In the genomic region with DNA sequence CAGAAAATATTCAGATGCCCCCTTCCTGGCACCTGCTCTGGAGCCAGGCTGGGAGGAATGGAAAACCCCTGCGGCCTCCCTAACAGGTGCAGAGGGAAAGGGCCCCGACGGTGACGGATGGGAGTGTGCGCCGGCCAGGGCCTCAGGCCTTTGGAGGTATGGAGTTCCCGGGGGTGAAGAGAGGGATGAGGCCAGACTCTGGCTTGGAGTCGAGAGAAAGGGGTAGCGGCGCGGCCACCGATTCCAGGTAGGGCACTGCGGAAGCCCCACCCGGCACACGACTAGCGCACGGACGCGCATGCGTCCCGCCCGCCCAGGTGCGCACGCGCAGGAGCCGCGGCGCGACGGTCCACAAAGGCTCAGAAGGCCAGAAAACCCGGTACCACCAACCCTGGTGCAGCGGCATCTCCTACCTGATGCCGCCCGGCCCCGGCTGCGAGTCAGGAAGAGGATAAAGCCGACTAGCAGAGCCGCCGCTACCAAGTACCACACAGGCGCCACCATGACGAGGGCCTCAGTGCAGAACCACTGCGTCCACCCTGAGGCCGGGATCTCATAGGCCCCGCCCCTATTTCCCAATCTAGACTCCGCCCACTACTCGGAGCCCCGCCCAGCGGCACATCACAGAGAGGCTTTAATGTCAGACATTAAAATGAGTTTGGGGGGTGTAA, we compare ENCODE assay signal across 8 cellular contexts. TPM values are rescaled to one million over a fixed set of nuclear protein-coding genes. Genes with fewer than 3 reads are reported as not detected.
DNase-seq lines count a peak whose midpoint lies in the region; ATAC-seq lines count a peak whose summit lies in the region.

A gene (minus strand): TSS at position 559 of the 671 bp plus-strand sequence. CDS start 55 bp downstream, at position 504.

- DNase-seq in AG08395 (ENCODE audit: low spot score) (peak; percentile 96), NCI-H446 treated with DMSO at 0.1 percent for 48 hours (lab: John Stamatoyannopoulos, UW) (peak; percentile 53), cerebellum (ENCODE audit: low spot score) (peak; percentile 95), kidney glomerular epithelial cell (lab: John Stamatoyannopoulos, UW) (peak; percentile 80)
- DNase-seq in activated CD4-positive, alpha-beta T cell treated with anti-CD3 and anti-CD28 coated beads for 1 hour = peak; percentile 81
- DNase-seq in stimulated activated CD4-positive, alpha-beta T cell treated with anti-CD3 and anti-CD28 coated beads, Interleukin-15, amount 100 ng/mL, for 48 hours (ENCODE audit: low read depth in 2 of 2) = peak; percentile 76 to 89

- peak; percentile 74 for ATAC-seq in GM18909 (IDR thresholded peaks at IDR 0.05; ENCODE audit: poor library complexity, unreplicated experiment)
- ATAC-seq in HG03159 (IDR thresholded peaks at IDR 0.05; ENCODE audit: unreplicated experiment) = peak; percentile 79

RNA-seq across cellular contexts. Expression of the gene that starts here (rescaled TPM):
- total RNA-seq in cerebellum = 25.1 TPM

Comparison
In these comparisons a context has a peak if more than half of its experiments do, and no peak if none do; other contexts are left out.
1. Peak in every context shown above with its lines: DNase-seq and ATAC-seq.